ENCODE assay signal across 8 cellular contexts in the genomic region with DNA sequence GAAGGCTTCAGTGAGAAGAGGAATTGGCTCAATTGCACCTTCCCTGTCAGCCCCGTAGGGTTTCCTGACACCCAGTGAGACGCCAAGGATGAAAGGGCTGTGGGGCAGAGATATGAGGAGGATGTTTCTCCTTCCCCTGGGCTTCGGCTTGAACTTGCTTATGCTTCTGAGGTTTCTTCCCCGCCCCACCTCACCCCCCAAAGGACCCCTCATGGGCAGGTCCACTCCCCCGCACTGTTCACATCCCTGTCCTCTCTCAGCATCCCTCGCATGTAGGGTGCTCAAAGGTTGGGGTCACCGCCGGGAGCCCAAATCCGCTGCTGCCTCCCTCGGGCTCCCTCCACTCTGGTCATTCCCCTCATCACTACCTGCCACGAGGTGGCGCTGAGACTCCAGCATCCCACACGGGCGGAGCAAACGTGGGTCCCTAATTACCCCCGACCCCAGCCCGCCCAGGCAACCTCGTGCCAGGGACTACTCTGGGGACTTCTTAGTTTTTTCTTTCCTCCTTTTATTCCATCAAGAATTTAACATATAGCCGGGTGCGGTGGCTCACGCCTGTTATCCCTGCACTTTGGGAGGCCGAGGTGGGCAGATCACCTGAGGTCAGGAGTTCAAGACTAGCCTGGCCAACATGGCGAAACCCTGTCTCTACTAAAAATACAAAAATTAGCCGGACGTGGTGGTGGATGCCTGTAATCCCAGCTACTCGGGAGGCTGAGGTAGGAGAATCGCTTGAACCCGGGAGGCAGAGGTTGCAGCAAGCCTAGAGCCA. TPM values are rescaled to one million over a fixed set of nuclear protein-coding genes. Genes with fewer than 3 reads are reported as not detected.
DNase-seq lines count a peak whose midpoint lies in the region; ATAC-seq and TF ChIP-seq lines count a peak whose summit lies in the region.

No MANE protein-coding gene starts in this region.

- no peaks in the 10 kb centered on the region for H3K27me3 ChIP-seq in CD4-positive, CD25-positive, alpha-beta regulatory T cell (ENCODE audit: control insufficient read depth, insufficient read depth, low read length)

- no peak overlapping the region for H3K4me3 ChIP-seq in CD4-positive, CD25-positive, alpha-beta regulatory T cell (ENCODE audit: low read depth, low read length)

- no peaks in the 10 kb centered on the region for H3K9me3 ChIP-seq in CD4-positive, CD25-positive, alpha-beta regulatory T cell (ENCODE audit: control insufficient read depth in 2 of 2, low read length in 2 of 2)

- H3K27ac ChIP-seq in CD4-positive, CD25-positive, alpha-beta regulatory T cell (ENCODE audit: insufficient read depth, low read length, poor library complexity, severe bottlenecking), result no peak overlapping the region
- no peak overlapping the region for H3K27ac ChIP-seq in VCaP

- no peaks in the 10 kb centered on the region for H3K36me3 Mint-ChIP-seq in CD4-positive, CD25-positive, alpha-beta regulatory T cell
- no peaks in the 10 kb centered on the region for H3K36me3 Mint-ChIP-seq in MCF 10A (ENCODE audit: insufficient read depth, unreplicated experiment)

- CTCF ChIA-PET in MCF 10A (lab: Yijun Ruan, JAX), result interaction anchor here (0.6 to 1.4 kb wide), 2 partner anchors 84 to 240 kb away, joined by 4 to 5 read pairs; partner anchors contain the start of gene INPP5K

- peak overlapping the region in 1 of 4 donors; percentile 59 for H3K4me3 Mint-ChIP-seq in CD4-positive, CD25-positive, alpha-beta regulatory T cell
- H3K4me3 Mint-ChIP-seq in MCF 10A (ENCODE audit: unreplicated experiment), result no peak overlapping the region

- peaks cover 0 to 3% (median 0%) of the 10 kb centered on the region in 7 donors for H3K9me3 Mint-ChIP-seq in CD4-positive, CD25-positive, alpha-beta regulatory T cell
- H3K9me3 Mint-ChIP-seq in MCF 10A (ENCODE audit: unreplicated experiment), result no peaks in the 10 kb centered on the region

- POLR2A ChIA-PET in MCF 10A (lab: Yijun Ruan, JAX), result no interaction called here

- peaks cover 32% of the 10 kb centered on the region for H3K27me3 Mint-ChIP-seq in CD4-positive, CD25-positive, alpha-beta regulatory T cell
- no peaks in the 10 kb centered on the region for H3K27me3 Mint-ChIP-seq in MCF 10A (ENCODE audit: insufficient read depth, unreplicated experiment)

- DNase-seq in CD4-positive, CD25-positive, alpha-beta regulatory T cell, result peak; percentile 59 to 67 (median 60)
- DNase-seq in HuH-7.5 (ENCODE audit: low spot score) (peak; percentile 59), MCF 10A (ENCODE audit: unreplicated experiment) (peak; percentile 58), kidney tubule cell (ENCODE audit: low spot score) (peak; percentile 41)
- DNase-seq in stimulated activated CD4-positive, alpha-beta T cell treated with anti-CD3 and anti-CD28 coated beads, TNF-alpha, amount 100 ng/mL, for 24 hours (ENCODE audit: low read depth in 3 of 3), result peak; percentile 47 to 64 (median 58)

- peak; percentile 63 to 73 for ATAC-seq in CD4-positive, CD25-positive, alpha-beta regulatory T cell (ENCODE audit: low read depth in 2 of 2)
- ATAC-seq in GM18517 (IDR thresholded peaks at IDR 0.05; ENCODE audit: unreplicated experiment) (no peak), HG03378 (IDR thresholded peaks at IDR 0.05; ENCODE audit: unreplicated experiment) (no peak)

- H3K4me1 Mint-ChIP-seq in CD4-positive, CD25-positive, alpha-beta regulatory T cell, result peaks cover 0 to 13% (median 2%) of the 10 kb centered on the region in 4 donors
- no peaks in the 10 kb centered on the region for H3K4me1 Mint-ChIP-seq in MCF 10A (ENCODE audit: insufficient read depth, unreplicated experiment)

- H3K4me1 ChIP-seq in CD4-positive, CD25-positive, alpha-beta regulatory T cell (ENCODE audit: control insufficient read depth, insufficient read depth, low read length, poor library complexity, severe bottlenecking), result peaks cover 6% of the 10 kb centered on the region

- H3K36me3 ChIP-seq in CD4-positive, CD25-positive, alpha-beta regulatory T cell (ENCODE audit: control insufficient read depth, insufficient read depth, low read length), result no peaks in the 10 kb centered on the region

- no peak overlapping the region for H3K27ac Mint-ChIP-seq in CD4-positive, CD25-positive, alpha-beta regulatory T cell
- no peak overlapping the region for H3K27ac Mint-ChIP-seq in MCF 10A (ENCODE audit: low read depth, unreplicated experiment)

- BruUV-seq in MCF 10A (replicated peaks; lab: Mats Ljungman, UMichigan), result no TSS peak

- intact Hi-C loops in MCF 10A (cut with micrococcal nuclease), result loop anchor here (1.0 to 2.0 kb wide), 2 partner anchors 57 to 240 kb away; partner anchors contain the start of gene INPP5K

- TF ChIP-seq CTCF in VCaP (conservative IDR thresholded peaks at IDR 0.05), result peak; percentile 93
- TF ChIP-seq CTCF in MCF 10A (IDR thresholded peaks at IDR 0.05; ENCODE audit: unreplicated experiment), result peak; percentile 82

RNA-seq across cellular contexts. Expression of gene TRARG1, which starts 3.3 kb away (rescaled TPM):
- 0.15 TPM for total RNA-seq in CD4-positive, CD25-positive, alpha-beta regulatory T cell
- polyA plus RNA-seq in CD4-positive, CD25-positive, alpha-beta regulatory T cell, result under 1 TPM in 2 of 4 donors, not detected in 2; 0.11 to 0.14 TPM
- total RNA-seq in MCF 10A (2022), result not detected in 2 replicates

RNA-seq across cellular contexts. Expression of gene BHLHA9, which starts 5.9 kb away (rescaled TPM):
- not detected for total RNA-seq in CD4-positive, CD25-positive, alpha-beta regulatory T cell
- polyA plus RNA-seq in CD4-positive, CD25-positive, alpha-beta regulatory T cell, result not detected
- not detected in 2 replicates for total RNA-seq in MCF 10A (2022)

Comparison
In these comparisons a context has a peak if more than half of its experiments do, and no peak if none do; other contexts are left out.
1. ATAC-seq: peak in CD4-positive, CD25-positive, alpha-beta regulatory T cell (2 of 2); none in GM18517 (single experiment) and HG03378 (single experiment).
2. Peak in every context shown above with its lines, with median percentiles within 50 percentile points of each other: DNase-seq.